1 cellular context compared by ENCODE assay signal in genomic region chr5:156474251-156474650, GRCh38.
TF ChIP-seq lines count a peak whose summit lies in the region.

No MANE protein-coding gene starts in this region.

TF ChIP-seq in GM23338, 12 proteins besides CTCF, POLR2A, EP300 and RAD21 (continued from another document):
- TF ChIP-seq REST (IDR thresholded peaks at IDR 0.05; ENCODE audit: unreplicated experiment) = no peak
TF ChIP-seq in GM23338: peak in this region for 0.
